ENCODE assay signal across 23 cellular contexts in genomic region chr15:67267440-67267839, GRCh38.
"Had no signal": no experiment of that assay in that cellular context is flagged by ENCODE, and none has a peak within 500 bp of the region (broad histone marks: within the 10 kb centered on the region; RNA-seq: fewer than 3 reads in every experiment).

No MANE protein-coding gene starts in this region.

- H3K36me3 Mint-ChIP-seq: natural killer cell; stimulated activated memory B cell treated with anti-CD40 and anti-IgM and Interleukin-4, amounts not matched to agents 10 μg/mL and 1 μg/mL and 100 μg/mL, for 72 hours; type B pancreatic cell had no signal

- H3K4me1 Mint-ChIP-seq: natural killer cell; stimulated activated memory B cell treated with anti-CD40 and anti-IgM and Interleukin-4, amounts not matched to agents 10 μg/mL and 1 μg/mL and 100 μg/mL, for 72 hours had no signal

- H3K9me3 ChIP-seq: esophagus squamous epithelium, left lung, pancreas, testis, tibial artery had no signal

- H3K4me1 ChIP-seq: esophagus squamous epithelium, left lung, pancreas, testis, tibial artery had no signal

- H3K36me3 ChIP-seq: esophagus squamous epithelium, left lung, pancreas, tibial artery had no signal

- H3K27ac Mint-ChIP-seq: natural killer cell; stimulated activated memory B cell treated with anti-CD40 and anti-IgM and Interleukin-4, amounts not matched to agents 10 μg/mL and 1 μg/mL and 100 μg/mL, for 72 hours; type B pancreatic cell had no signal

- H3K4me3 Mint-ChIP-seq: natural killer cell; stimulated activated memory B cell treated with anti-CD40 and anti-IgM and Interleukin-4, amounts not matched to agents 10 μg/mL and 1 μg/mL and 100 μg/mL, for 72 hours; type B pancreatic cell had no signal

- H3K27ac ChIP-seq: coronary artery, esophagus squamous epithelium, left lung, pancreas, testis, tibial artery had no signal

- H3K4me3 ChIP-seq: coronary artery, esophagus squamous epithelium, left lung, pancreas, testis, tibial artery had no signal

- H3K27me3 ChIP-seq: esophagus squamous epithelium, left lung, pancreas, testis, tibial artery had no signal

- H3K27me3 Mint-ChIP-seq: stimulated activated memory B cell treated with anti-CD40 and anti-IgM and Interleukin-4, amounts not matched to agents 10 μg/mL and 1 μg/mL and 100 μg/mL, for 72 hours had no signal

- FAIRE-seq: endometrium, frontal cortex, kidney, pancreas had no signal

- ATAC-seq: left lung; natural killer cell; sciatic nerve; stimulated activated memory B cell treated with anti-CD40 and anti-IgM and Interleukin-4, amounts not matched to agents 10 μg/mL and 1 μg/mL and 100 μg/mL, for 72 hours; stimulated activated naive CD8-positive, alpha-beta T cell treated with anti-CD3 and anti-CD28 coated beads, Interleukin-15, Interleukin-2, amounts not matched to agents 100 U/mL and 50 U/mL, for 24 hours had no signal

- DNase-seq: dermis blood vessel endothelial cell; effector memory CD4-positive, alpha-beta T cell; erythroblast; esophagus squamous epithelium; hypothalamus; kidney; left lung; mesenchymal stem cell; natural killer cell; pancreas; retina; stimulated activated CD4-positive, alpha-beta T cell treated with anti-CD3 and anti-CD28 coated beads, Interleukin-2, amount 100 ng/mL, for 24 hours; stimulated activated CD4-positive, alpha-beta T cell treated with anti-CD3 and anti-CD28 coated beads, Interleukin-4, amount 100 ng/mL, for 4 hours; stimulated activated naive CD8-positive, alpha-beta T cell treated with anti-CD3 and anti-CD28 coated beads, Interleukin-15, Interleukin-2, amounts not matched to agents 100 U/mL and 50 U/mL, for 24 hours; substantia nigra; testis; tibial artery had no signal

- H3K9me3 Mint-ChIP-seq: natural killer cell; stimulated activated memory B cell treated with anti-CD40 and anti-IgM and Interleukin-4, amounts not matched to agents 10 μg/mL and 1 μg/mL and 100 μg/mL, for 72 hours; type B pancreatic cell had no signal
